Comparison of ENCODE assay signal across 33 cellular contexts in genomic region chr7:157483971-157484410, GRCh38.
"Had no signal": no experiment of that assay in that cellular context is flagged by ENCODE, and none has a peak within 500 bp of the region (broad histone marks: within the 10 kb centered on the region; RNA-seq: fewer than 3 reads in every experiment).

No MANE protein-coding gene starts in this region.

- H3K4me3 ChIP-seq: esophagus squamous epithelium, heart right ventricle, left lung, lung, ovary, right lobe of liver, testis, uterus had no signal

- H3K9me3 Mint-ChIP-seq: activated CD4-positive, alpha-beta T cell treated with anti-CD3 and anti-CD28 coated beads, Interleukin-2, amount 10 ng/mL, durations not matched to agents 24 days and 14 days; activated CD8-positive, alpha-beta T cell treated with anti-CD3 and anti-CD28 coated beads for 36 hours; activated naive CD8-positive, alpha-beta T cell treated with anti-CD3 and anti-CD28 coated beads, Interleukin-2, amount 50 U/mL, for 24 hours; dendritic cell treated with granulocyte-macrophage colony-stimulating factor and Interleukin-4, amounts not matched to agents 40 ng/mL and 50 ng/mL, for 4 days; nephron; T-helper 1 cell treated with Interleukin-12 subunit alpha and Interleukin-12 subunit beta and Interleukin-4 antibody, amounts not matched to agents 30 μg/mL and 1 μg/mL, for 36 hours had no signal

- H3K9me3 ChIP-seq: esophagus squamous epithelium, heart right ventricle, left lung, neutrophil, ovary, right lobe of liver, testis, uterus had no signal

- H3K27me3 ChIP-seq: neutrophil, ovary, right lobe of liver, testis, uterus had no signal

- H3K4me1 ChIP-seq: esophagus squamous epithelium, heart right ventricle, left lung, right lobe of liver, testis, uterus had no signal

- H3K4me1 Mint-ChIP-seq: nephron had no signal

- DNase-seq: activated CD4-positive, alpha-beta T cell treated with anti-CD3 and anti-CD28 coated beads, Interleukin-2, amount 10 ng/mL, durations not matched to agents 24 days and 14 days; activated CD8-positive, alpha-beta T cell treated with anti-CD3 and anti-CD28 coated beads for 36 hours; activated gamma-delta T cell treated with Interleukin-2 at 50 U/mL for 16 hours; activated naive CD4-positive, alpha-beta T cell treated with anti-CD3 and anti-CD28 coated beads, Interleukin-2, amount 50 U/mL, for 16 hours; activated naive CD8-positive, alpha-beta T cell treated with anti-CD3 and anti-CD28 coated beads, Interleukin-2, amount 50 U/mL, for 24 hours; amygdala; caudate nucleus; esophagus squamous epithelium; foreskin melanocyte; heart right ventricle; kidney glomerular epithelial cell; mesendoderm; ovary; small intestine; stimulated activated CD4-positive, alpha-beta T cell treated with anti-CD3 and anti-CD28 coated beads, Interleukin-1b, Interleukin-23, amount 100 ng/mL, for 48 hours; stimulated activated CD4-positive, alpha-beta T cell treated with anti-CD3 and anti-CD28 coated beads, Interleukin-4, amount 100 ng/mL, for 4 hours; SW 1271; T-helper 9 cell; testis; trophoblast cell; uterus; WERI-Rb-1 had no signal

- H3K27ac ChIP-seq: epithelial cell of prostate, esophagus squamous epithelium, heart right ventricle, left lung, neutrophil, ovary, right lobe of liver, testis, uterus, WERI-Rb-1 had no signal

- H3K4me3 Mint-ChIP-seq: activated CD4-positive, alpha-beta T cell treated with anti-CD3 and anti-CD28 coated beads, Interleukin-2, amount 10 ng/mL, durations not matched to agents 24 days and 14 days; activated CD8-positive, alpha-beta T cell treated with anti-CD3 and anti-CD28 coated beads for 36 hours; activated naive CD8-positive, alpha-beta T cell treated with anti-CD3 and anti-CD28 coated beads, Interleukin-2, amount 50 U/mL, for 24 hours; activated T-helper 1 cell treated with anti-CD3 and anti-CD28 coated beads, Interleukin-12 subunit alpha, Interleukin-12 subunit beta, Interleukin-2, Interleukin-4 antibody, amounts not matched to agents 30 ng/mL and 10 ng/mL and 1 ng/mL, durations not matched to agents 14 hours and 24 hours and 36 hours; dendritic cell treated with granulocyte-macrophage colony-stimulating factor and Interleukin-4, amounts not matched to agents 40 ng/mL and 50 ng/mL, for 4 days; nephron; T-helper 1 cell treated with Interleukin-12 subunit alpha and Interleukin-12 subunit beta and Interleukin-4 antibody, amounts not matched to agents 30 μg/mL and 1 μg/mL, for 36 hours had no signal

- H3K36me3 ChIP-seq: esophagus squamous epithelium, heart right ventricle, left lung, neutrophil, ovary, right lobe of liver, uterus, WERI-Rb-1 had no signal

- ATAC-seq: activated CD4-positive, CD25-positive, alpha-beta regulatory T cell treated with anti-CD3 and anti-CD28 coated beads, Interleukin-2, amount 50 U/mL, for 24 hours; activated CD8-positive, alpha-beta T cell treated with anti-CD3 and anti-CD28 coated beads for 36 hours; activated naive CD8-positive, alpha-beta T cell treated with anti-CD3 and anti-CD28 coated beads, Interleukin-2, amount 50 U/mL, for 24 hours; heart right ventricle; left lung had no signal

- H3K27ac Mint-ChIP-seq: activated CD4-positive, alpha-beta T cell treated with anti-CD3 and anti-CD28 coated beads, Interleukin-2, amount 10 ng/mL, durations not matched to agents 24 days and 14 days; activated CD8-positive, alpha-beta T cell treated with anti-CD3 and anti-CD28 coated beads for 36 hours; activated naive CD8-positive, alpha-beta T cell treated with anti-CD3 and anti-CD28 coated beads, Interleukin-2, amount 50 U/mL, for 24 hours; activated T-helper 1 cell treated with anti-CD3 and anti-CD28 coated beads, Interleukin-12 subunit alpha, Interleukin-12 subunit beta, Interleukin-2, Interleukin-4 antibody, amounts not matched to agents 30 ng/mL and 10 ng/mL and 1 ng/mL, durations not matched to agents 14 hours and 24 hours and 36 hours; dendritic cell treated with granulocyte-macrophage colony-stimulating factor and Interleukin-4, amounts not matched to agents 40 ng/mL and 50 ng/mL, for 4 days; nephron; progenitor cell of endocrine pancreas had no signal
